Comparison of ENCODE assay signal across 8 cellular contexts in genomic region chr3:161508852-161509477, GRCh38. TPM values are rescaled to one million over a fixed set of nuclear protein-coding genes. Genes with fewer than 3 reads are reported as not detected.
DNase-seq lines count a peak whose midpoint lies in the region; ATAC-seq, FAIRE-seq and TF ChIP-seq lines count a peak whose summit lies in the region.

No MANE protein-coding gene starts in this region.

- H3K36me3 ChIP-seq in thyroid gland, result no peaks in the 10 kb centered on the region

- intact Hi-C loops in thyroid gland (cut with DNase I), result no loop called here

- peak; percentile 47 for DNase-seq in SIG-M5 treated with dmso at 0.1 percent for 504 hours (lab: John Stamatoyannopoulos, UW; ENCODE audit: unreplicated experiment)
- no peak for DNase-seq in SIG-M5 (lab: John Stamatoyannopoulos, UW)
- peak; percentile 21 for DNase-seq in NCI-H82 treated with DMSO at 0.1 percent for 48 hours (lab: John Stamatoyannopoulos, UW; ENCODE audit: unreplicated experiment)
- no peak for DNase-seq in thyroid gland
- no peak for DNase-seq in activated CD4-positive, CD25-positive, alpha-beta regulatory T cell treated with anti-CD3 and anti-CD28 coated beads, Interleukin-2, amount 50 U/mL, for 72 hours
- no peak for DNase-seq in globus pallidus (ENCODE audit: low spot score)

- no peak for TF ChIP-seq POLR2A in thyroid gland (IDR thresholded peaks at IDR 0.05)

- ATAC-seq in HG02981 (IDR thresholded peaks at IDR 0.05; ENCODE audit: unreplicated experiment), result peak; percentile 85

- FAIRE-seq in islet of Langerhans (lab: Jason Lieb, UNC), result peak; percentile 64

- 73% methylated on average over 2 of the region's 2 CpGs for WGBS in thyroid gland, 2 donors

- no peak overlapping the region for H3K27ac ChIP-seq in thyroid gland

- no peaks in the 10 kb centered on the region for H3K27me3 ChIP-seq in thyroid gland

- no peak for TF ChIP-seq CTCF in thyroid gland (IDR thresholded peaks at IDR 0.05)

- no peaks in the 10 kb centered on the region for H3K4me1 ChIP-seq in thyroid gland

- H3K4me3 ChIP-seq in thyroid gland (replicated peaks in 1 of 3), result no peak overlapping the region

- no peaks in the 10 kb centered on the region for H3K9me3 ChIP-seq in thyroid gland

RNA-seq across cellular contexts. Expression of gene OTOL1, which starts 12.4 kb away (rescaled TPM):
- total RNA-seq in thyroid gland, result not detected

Comparison
In these comparisons a context has a peak if more than half of its experiments do, and no peak if none do; other contexts are left out.
1. DNase-seq: peak in SIG-M5 treated with dmso at 0.1 percent for 504 hours (single experiment) and NCI-H82 treated with DMSO at 0.1 percent for 48 hours (single experiment); none in SIG-M5 (single experiment), thyroid gland (0 of 2), activated CD4-positive, CD25-positive, alpha-beta regulatory T cell treated with anti-CD3 and anti-CD28 coated beads, Interleukin-2, amount 50 U/mL, for 72 hours (single experiment) and globus pallidus (single experiment).